ENCODE assay signal across 31 cellular contexts in the genomic region with DNA sequence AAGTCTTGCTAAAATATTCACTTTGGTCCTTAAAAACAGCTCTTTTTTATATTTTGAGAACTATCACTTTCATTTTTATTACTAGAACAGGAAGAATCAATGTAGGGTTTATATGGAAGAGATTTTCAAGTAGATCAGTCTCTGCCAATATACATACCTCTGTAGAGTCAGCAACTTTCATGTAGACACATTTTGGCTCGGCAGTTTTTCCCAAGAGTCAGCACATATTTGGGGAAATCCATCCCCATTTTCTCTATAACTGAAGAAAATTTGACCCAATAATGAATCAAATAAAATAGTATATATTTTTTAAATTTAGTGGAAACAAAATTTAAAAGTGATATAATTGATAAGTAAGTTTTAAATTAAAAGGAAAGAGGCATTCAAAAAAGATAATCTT.
"Had no signal": no experiment of that assay in that cellular context is flagged by ENCODE, and none has a peak within 500 bp of the region (broad histone marks: within the 10 kb centered on the region; RNA-seq: fewer than 3 reads in every experiment).

No MANE protein-coding gene starts in this region.

- DNase-seq: activated B cell treated with CpG ODN at 0.5 μM for 24 hours; activated CD4-positive, alpha-beta memory T cell treated with anti-CD3 and anti-CD28 coated beads for 36 hours; activated CD4-positive, alpha-beta T cell treated with anti-CD3 and anti-CD28 coated beads for 4 hours; activated CD4-positive, alpha-beta T cell treated with anti-CD3 and anti-CD28 coated beads, Interleukin-2, amount 10 ng/mL, durations not matched to agents 24 days and 14 days; activated CD4-positive, alpha-beta T cell treated with anti-CD3 and anti-CD28 coated beads, Interleukin-2, amount 50 U/mL, for 1 hour; activated CD4-positive, alpha-beta T cell treated with anti-CD3 and anti-CD28 coated beads, Interleukin-2, amount 50 U/mL, for 4 hours; activated CD4-positive, CD25-positive, alpha-beta regulatory T cell treated with anti-CD3 and anti-CD28 coated beads, Interleukin-2, amount 50 U/mL, for 72 hours; activated CD8-positive, alpha-beta memory T cell treated with anti-CD3 and anti-CD28 coated beads, Interleukin-2, amount 50 U/mL, for 4 hours; activated CD8-positive, alpha-beta T cell treated with anti-CD3 and anti-CD28 coated beads for 36 hours; activated effector memory CD4-positive, alpha-beta T cell treated with anti-CD3 and anti-CD28 coated beads, Interleukin-2, amount 50 U/mL, for 16 hours; activated gamma-delta T cell treated with Interleukin-2 at 50 U/mL for 16 hours; activated naive CD4-positive, alpha-beta T cell; activated naive CD4-positive, alpha-beta T cell treated with anti-CD3 and anti-CD28 coated beads, Interleukin-2, amount 10 ng/mL, durations not matched to agents 7 days and 5 days; activated naive CD8-positive, alpha-beta T cell treated with anti-CD3 and anti-CD28 coated beads, Interleukin-2, amount 10 ng/mL, durations not matched to agents 7 days and 5 days; activated naive CD8-positive, alpha-beta T cell treated with anti-CD3 and anti-CD28 coated beads, Interleukin-2, amount 50 U/mL, for 24 hours; activated T-cell treated with anti-CD3 and anti-CD28 coated beads for 4 hours; activated T-cell treated with anti-CD3 and anti-CD28 coated beads, Interleukin-2, amount 50 U/mL, for 1 hour; activated T-cell treated with anti-CD3 and anti-CD28 coated beads, Interleukin-2, amount 50 U/mL, for 4 hours; activated T-cell treated with anti-CD3 and anti-CD28 coated beads, Interleukin-2, amount 50 U/mL, for 72 hours; amygdala; anterior cingulate cortex; caudate nucleus; cerebellar nuclear complex; T-helper 1 cell; T-helper 2 cell; T-helper 9 cell had no signal

- FAIRE-seq: bronchial epithelial cell had no signal

- H3K9me3 ChIP-seq: ascending aorta had no signal

- H3K4me3 ChIP-seq: ascending aorta, cardiac muscle cell had no signal

- H3K4me1 ChIP-seq: ascending aorta had no signal

- H3K27me3 ChIP-seq: ascending aorta, cardiac muscle cell had no signal

- ATAC-seq: activated CD8-positive, alpha-beta T cell treated with anti-CD3 and anti-CD28 coated beads for 36 hours; activated naive CD8-positive, alpha-beta T cell treated with anti-CD3 and anti-CD28 coated beads, Interleukin-2, amount 50 U/mL, for 24 hours; activated T-cell treated with anti-CD3 and anti-CD28 coated beads, Interleukin-2, amount 50 U/mL, for 4 hours; activated T-cell treated with anti-CD3 and anti-CD28 coated beads, Interleukin-2, amount 50 U/mL, for 72 hours; activated T-helper 17 cell treated with anti-CD3 and anti-CD28 coated beads, Interleukin-2, amount 50 U/mL, for 72 hours had no signal

- H3K36me3 ChIP-seq: ascending aorta, cardiac muscle cell had no signal

- H3K27ac ChIP-seq: ascending aorta, cardiac muscle cell, VCaP had no signal
